ENCODE assay signal across 9 cellular contexts in genomic region chr1:26694597-26695416, GRCh38. TPM values are rescaled to one million over a fixed set of nuclear protein-coding genes. Genes with fewer than 3 reads are reported as not detected.
DNase-seq lines count a peak whose midpoint lies in the region; ATAC-seq, FAIRE-seq and TF ChIP-seq lines count a peak whose summit lies in the region.
"Had no signal": no experiment of that assay in that cellular context is flagged by ENCODE, and none has a peak within 500 bp of the region (broad histone marks: within the 10 kb centered on the region; RNA-seq: fewer than 3 reads in every experiment).

No MANE protein-coding gene starts in this region.

- TF ChIP-seq CTCF in PC-9 (conservative IDR thresholded peaks at IDR 0.05) (no peak), endothelial cell of umbilical vein (IDR thresholded peaks at IDR 0.05; ENCODE audit: extremely low read depth in 1 of 2, insufficient read depth in 1 of 2, low read depth in 1 of 2, low read length in 2 of 2) (no peak)

- no peaks in the 10 kb centered on the region for H3K9me1 ChIP-seq in endothelial cell of umbilical vein (replicated peaks; ENCODE audit: control insufficient read depth, extremely low read depth, insufficient read depth, low read length)

- H4K12ac ChIP-seq in trophoblast cell (ENCODE audit: low read depth, low read length): peak overlapping the region; percentile 39

- H3K4me1 ChIP-seq in PC-9 (replicated peaks; ENCODE audit: insufficient read depth) (peaks cover 43% of the 10 kb centered on the region), endothelial cell of umbilical vein (ENCODE audit: control insufficient read depth, extremely low read depth, insufficient read depth, low read length) (peaks cover 43% of the 10 kb centered on the region), trophoblast cell (ENCODE audit: control insufficient read depth in 1 of 2, insufficient read depth in 2 of 2, low read length in 2 of 2) (peaks cover 11 to 13% of the 10 kb centered on the region in 2 experiments)

- peak overlapping the region; percentile 58 for H3K23ac ChIP-seq in trophoblast cell (ENCODE audit: low read length)

- peaks cover 51% of the 10 kb centered on the region for H3K79me1 ChIP-seq in trophoblast cell (ENCODE audit: low read length)

- H3K9ac ChIP-seq in endothelial cell of umbilical vein (replicated peaks; ENCODE audit: extremely low read depth, insufficient read depth, low read length) (peak overlapping the region; percentile 73), trophoblast cell (ENCODE audit: low read length) (peak overlapping the region; percentile 88)

- H4K91ac ChIP-seq in trophoblast cell (ENCODE audit: low read depth, low read length): peak overlapping the region; percentile 91

- peak overlapping the region; percentile 88 for H2BK120ac ChIP-seq in trophoblast cell (ENCODE audit: insufficient read depth, low read length, poor library complexity)

- H3K79me2 ChIP-seq in PC-9 (ENCODE audit: low read depth): peaks cover 47% of the 10 kb centered on the region
- peaks cover 36% of the 10 kb centered on the region for H3K79me2 ChIP-seq in endothelial cell of umbilical vein (ENCODE audit: control insufficient read depth, insufficient read depth, low read length)
- H3K79me2 ChIP-seq in trophoblast cell (ENCODE audit: control insufficient read depth, insufficient read depth, low read length, poor library complexity): peaks cover 35% of the 10 kb centered on the region

- H3K4me2 ChIP-seq in PC-9 (peak overlapping the region; percentile 97), endothelial cell of umbilical vein (ENCODE audit: insufficient read depth, low read length) (peak overlapping the region; percentile 88), trophoblast cell (ENCODE audit: low read length) (peak overlapping the region; percentile 94)

- peak; percentile 86 for FAIRE-seq in GM19239 (lab: Jason Lieb, UNC)
- no peak for FAIRE-seq in endothelial cell of umbilical vein (lab: Jason Lieb, UNC)
- FAIRE-seq: TTC549 had no signal

- H4K8ac ChIP-seq in trophoblast cell (ENCODE audit: low read depth, low read length): peak overlapping the region; percentile 86

- H3K9me2 ChIP-seq in PC-9 (ENCODE audit: insufficient read depth): no peaks in the 10 kb centered on the region

- BruUV-seq in PC-9 (replicated peaks; lab: Mats Ljungman, UMichigan) (no TSS peak), endothelial cell of umbilical vein (replicated peaks; lab: Mats Ljungman, UMichigan) (no TSS peak)

- CTCF ChIA-PET in PC-9 (lab: Charles Lee) (no interaction called here), endothelial cell of umbilical vein (lab: Charles Lee) (interaction anchor here (1.3 kb wide), 1 partner anchor 17 kb away, joined by 3 read pairs; no protein-coding TSS in a partner anchor)

- peak overlapping the region; percentile 58; the same call in 1 of the 2 replicates for H2AFZ ChIP-seq in PC-9
- H2AFZ ChIP-seq in endothelial cell of umbilical vein (ENCODE audit: low read depth, low read length): peak overlapping the region; percentile 91
- peak overlapping the region; percentile 12 for H2AFZ ChIP-seq in trophoblast cell (ENCODE audit: insufficient read depth, low read length, poor library complexity)

- no peak for TF ChIP-seq POLR2A in endothelial cell of umbilical vein (IDR thresholded peaks at IDR 0.05; ENCODE audit: low read depth, low read length)

- peak overlapping the region; percentile 90 for H3K27ac ChIP-seq in PC-9
- peak overlapping the region; percentile 25 for H3K27ac ChIP-seq in endothelial cell of umbilical vein (ENCODE audit: insufficient read depth, low read depth, low read length)
- peak overlapping the region; percentile 99 for H3K27ac ChIP-seq in trophoblast cell (ENCODE audit: low read depth, low read length)

- DNase-seq in GM19239 (ENCODE audit: insufficient read length, low spot score) (no peak), PC-9 (no peak), endothelial cell of umbilical vein (ENCODE audit: low read depth, low spot score) (no peak), trophoblast cell (no peak), NCI-H1930 (lab: John Stamatoyannopoulos, UW) (no peak), GOT3 (lab: John Stamatoyannopoulos, UW) (no peak)

- POLR2A ChIA-PET in PC-9 (lab: Charles Lee; ENCODE audit: unreplicated experiment) (no interaction called here), endothelial cell of umbilical vein (lab: Charles Lee) (no interaction called here)

- dilution Hi-C loops in endothelial cell of umbilical vein (cut with MboI; ENCODE audit: extremely low pct_ligation_motif_present, low sequenced_read_pairs): no loop called here

- peak overlapping the region; percentile 86 for H2BK12ac ChIP-seq in trophoblast cell (ENCODE audit: low read length)

- WGBS in trophoblast cell (ENCODE audit: extremely low coverage, insufficient coverage, insufficient read length): no CpG with 5 or more reads among the region's 19 CpGs

- H3K27me3 ChIP-seq in PC-9 (ENCODE audit: insufficient read depth, low read depth): no peaks in the 10 kb centered on the region
- no peaks in the 10 kb centered on the region for H3K27me3 ChIP-seq in endothelial cell of umbilical vein (ENCODE audit: control insufficient read depth in 2 of 2, insufficient read depth in 2 of 2, low read length in 2 of 2)
- no peaks in the 10 kb centered on the region for H3K27me3 ChIP-seq in trophoblast cell (ENCODE audit: insufficient read depth, low read length)

- H3K4me3 ChIP-seq in PC-9: peak overlapping the region; percentile 73
- peak overlapping the region; percentile 34 to 81 (median 51) for H3K4me3 ChIP-seq in endothelial cell of umbilical vein (replicated peaks in 1 of 3; ENCODE audit: insufficient read depth in 1 of 3, low read depth in 1 of 3, low read length in 3 of 3)
- peak overlapping the region; percentile 70 for H3K4me3 ChIP-seq in trophoblast cell (ENCODE audit: low read depth, low read length)

- intact Hi-C loops in PC-9 (cut with micrococcal nuclease; ENCODE audit: unreplicated experiment) (loop anchor here (1.0 to 10.0 kb wide), 4 partner anchors 37 to 170 kb away; partner anchors contain the start of genes PIGV and SFN), endothelial cell of umbilical vein (cut with micrococcal nuclease) (loop anchor here (5.0 to 10.0 kb wide), 2 partner anchors 172 to 1860 kb away; partner anchors contain the start of gene TRNAU1AP)

- H3K4ac ChIP-seq in trophoblast cell (ENCODE audit: low read depth, low read length): peak overlapping the region; percentile 81

- H3K9me3 ChIP-seq in PC-9 (ENCODE audit: insufficient read depth, low read depth) (no peaks in the 10 kb centered on the region), endothelial cell of umbilical vein (replicated peaks; ENCODE audit: control insufficient read depth, insufficient read depth, low read length) (no peaks in the 10 kb centered on the region), trophoblast cell (ENCODE audit: insufficient read depth, low read depth, low read length) (no peaks in the 10 kb centered on the region)

- peaks cover 24% of the 10 kb centered on the region for H3F3A ChIP-seq in PC-9 (ENCODE audit: insufficient read depth, low read depth)

- no peak for ATAC-seq in HG03135 (IDR thresholded peaks at IDR 0.05; ENCODE audit: unreplicated experiment)
- no peak for ATAC-seq in GM18873 (IDR thresholded peaks at IDR 0.05; ENCODE audit: low FRiP score, unreplicated experiment)

- H2BK5ac ChIP-seq in trophoblast cell (ENCODE audit: low read depth, low read length, poor library complexity): peak overlapping the region; percentile 96

- H3K36me3 ChIP-seq in PC-9 (ENCODE audit: low read depth) (0 out of 2 replicates have a peak, but pooled peaks cover 4% of the 10 kb centered on the region), endothelial cell of umbilical vein (ENCODE audit: control insufficient read depth in 2 of 2, extremely low read depth in 1 of 2, insufficient read depth in 2 of 2, low read length in 2 of 2) (no peaks in the 10 kb centered on the region), trophoblast cell (ENCODE audit: control insufficient read depth in 1 of 2, insufficient read depth in 2 of 2, low read length in 2 of 2) (no peaks in the 10 kb centered on the region)

- H3K14ac ChIP-seq in trophoblast cell (ENCODE audit: low read length): peak overlapping the region; percentile 93

- H2AK5ac ChIP-seq in trophoblast cell (ENCODE audit: low read length): peak overlapping the region; percentile 81

- H3K18ac ChIP-seq in trophoblast cell (ENCODE audit: low read length): peak overlapping the region; percentile 93

- peaks cover 5% of the 10 kb centered on the region; the same call in 1 of the 2 replicates for H4K20me1 ChIP-seq in PC-9 (ENCODE audit: insufficient read depth)
- peaks cover 10% of the 10 kb centered on the region for H4K20me1 ChIP-seq in endothelial cell of umbilical vein (replicated peaks; ENCODE audit: control insufficient read depth, extremely low read depth, insufficient read depth, low read length)

TF ChIP-seq in endothelial cell of umbilical vein, 7 proteins besides CTCF, POLR2A, EP300 and RAD21:
- TF ChIP-seq EZH2 (IDR thresholded peaks at IDR 0.05; ENCODE audit: borderline replicate concordance, low read depth, low read length, severe bottlenecking) (no peak), POLR2AphosphoS5 (IDR thresholded peaks at IDR 0.05; ENCODE audit: insufficient read depth, low read depth, low read length) (no peak)

RNA-seq across cellular contexts. Expression of gene ARID1A, which starts 1.0 kb away (rescaled TPM):
- 44.8 and 60.5 TPM in 2 replicates for total RNA-seq in PC-9 (2021)
- 67.0 and 77.2 TPM in 2 replicates for total RNA-seq in endothelial cell of umbilical vein
- polyA plus RNA-seq in endothelial cell of umbilical vein: 36.9 and 39.0 TPM in 2 replicates
- 33.9 and 37.5 TPM in 2 replicates for polyA plus RNA-seq in endothelial cell of umbilical vein (2011; cell fraction: cytosol; rRNA removed)
- 69.0 and 81.0 TPM in 2 replicates for polyA plus RNA-seq in endothelial cell of umbilical vein (2011; cell fraction: nucleus; rRNA removed)
- 30.6 and 34.7 TPM in 2 replicates for polyA plus RNA-seq in endothelial cell of umbilical vein (2012)
- polyA minus RNA-seq in endothelial cell of umbilical vein: 57.2 and 66.1 TPM in 2 replicates
- polyA minus RNA-seq in endothelial cell of umbilical vein (2011; cell fraction: cytosol; rRNA and poly(A)+ RNA removed): 22.1 TPM
- 54.8 and 54.9 TPM in 2 replicates for polyA minus RNA-seq in endothelial cell of umbilical vein (2011; cell fraction: nucleus; rRNA and poly(A)+ RNA removed)
- polyA plus RNA-seq in trophoblast cell (2013): 84.0 and 87.9 TPM in 2 replicates

Comparison
In these comparisons a context has a peak if more than half of its experiments do, and no peak if none do; other contexts are left out.
1. H2AFZ ChIP-seq: peak in every context shown above with its lines; median percentile 91 in endothelial cell of umbilical vein; 58 in PC-9; 12 in trophoblast cell.
2. H3K27ac ChIP-seq: peak in every context shown above with its lines; median percentile 99 in trophoblast cell; 90 in PC-9; 25 in endothelial cell of umbilical vein.